Comparison of ENCODE assay signal across 9 cellular contexts in the genomic region with DNA sequence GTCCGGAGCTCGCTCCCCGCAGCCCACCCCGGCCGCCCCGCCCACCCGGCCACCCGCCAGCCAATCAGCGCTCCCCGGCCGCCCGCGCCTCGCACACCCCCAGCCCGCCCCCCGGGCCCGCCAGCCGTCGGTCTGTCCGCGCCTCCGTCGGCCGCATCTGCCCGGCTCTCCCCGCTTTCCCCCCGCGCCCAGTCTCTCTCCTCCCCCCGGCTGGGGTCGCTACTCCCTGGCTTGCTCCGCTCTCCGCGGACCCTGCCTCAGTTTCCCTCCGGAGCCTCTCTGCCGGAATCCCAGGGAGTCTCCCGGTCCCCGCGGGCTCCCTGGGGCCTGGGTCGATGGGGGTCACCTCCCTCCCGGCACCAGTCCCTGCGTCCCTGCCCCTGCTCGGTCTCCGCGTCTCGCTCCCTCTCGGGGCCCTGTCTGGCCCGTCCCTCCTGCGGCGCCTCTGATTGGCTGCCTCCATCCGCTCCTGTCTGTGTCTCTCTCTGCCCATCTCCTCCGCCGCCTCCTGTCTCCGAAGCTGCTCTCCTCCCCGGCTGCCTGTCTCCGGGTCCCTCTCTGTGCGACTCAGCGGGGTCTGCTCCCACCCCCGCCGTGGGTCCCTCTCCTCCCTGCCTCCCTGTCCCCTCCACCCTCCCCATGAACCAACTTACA. TPM values are rescaled to one million over a fixed set of nuclear protein-coding genes. Genes with fewer than 3 reads are reported as not detected.
DNase-seq lines count a peak whose midpoint lies in the region; ATAC-seq, FAIRE-seq and TF ChIP-seq lines count a peak whose summit lies in the region.
"Had no signal": no experiment of that assay in that cellular context is flagged by ENCODE, and none has a peak within 500 bp of the region (broad histone marks: within the 10 kb centered on the region; RNA-seq: fewer than 3 reads in every experiment).

No MANE protein-coding gene starts in this region.

- intact Hi-C loops in mammary epithelial cell (cut with micrococcal nuclease) = no loop called here
- intact Hi-C loops in HepG2 (cut with micrococcal nuclease; ENCODE audit: unreplicated experiment) = no loop called here
- intact Hi-C loops in lower leg skin (cut with DNase I; ENCODE audit: low total_unique reads) = no loop called here

- dilution Hi-C loops in mammary epithelial cell (cut with HindIII; ENCODE audit: low sequenced_read_pairs) = no loop called here

- ATAC-seq in HepG2 (peak; percentile 23), GM21737 (IDR thresholded peaks at IDR 0.05; ENCODE audit: unreplicated experiment) (no peak)

- H3K4me1 ChIP-seq in ACC112 (ENCODE audit: control insufficient read depth, insufficient read depth, low read length, unreplicated experiment) (peaks cover 13% of the 10 kb centered on the region), GM23248 (ENCODE audit: insufficient read depth) (peaks cover 29% of the 10 kb centered on the region), mammary epithelial cell (ENCODE audit: insufficient read depth, low read length) (peaks cover 29% of the 10 kb centered on the region), HepG2 (ENCODE audit: insufficient read depth, low read length) (peaks cover 47% of the 10 kb centered on the region)

- no peak for FAIRE-seq in RCC 7860 (lab: Jason Lieb, UNC)
- FAIRE-seq in HepG2 (lab: Jason Lieb, UNC) = no peak

- H3F3A ChIP-seq in GM23248 (ENCODE audit: insufficient read depth) = peaks cover 29% of the 10 kb centered on the region

- H3K79me2 ChIP-seq in ACC112 (ENCODE audit: control insufficient read depth, insufficient read depth, low read length, unreplicated experiment) (no peaks in the 10 kb centered on the region), GM23248 (ENCODE audit: insufficient read depth) (peaks cover 8% of the 10 kb centered on the region), mammary epithelial cell (ENCODE audit: insufficient read depth, low read length) (no peaks in the 10 kb centered on the region), HepG2 (ENCODE audit: insufficient read depth, low read length) (no peaks in the 10 kb centered on the region)

- H3K4me2 ChIP-seq in GM23248 (ENCODE audit: unreplicated experiment) = peak overlapping the region; percentile 88
- peak overlapping the region; percentile 98 for H3K4me2 ChIP-seq in mammary epithelial cell (ENCODE audit: insufficient read depth, low read depth, low read length)
- peak overlapping the region; percentile 67 for H3K4me2 ChIP-seq in HepG2 (ENCODE audit: low read depth, low read length)

- no peak for TF ChIP-seq RAD21 in HepG2 (CRISPR knock-in tag; IDR thresholded peaks at IDR 0.05)

- no peak for TF ChIP-seq POLR2A in HepG2 (IDR thresholded peaks at IDR 0.05; ENCODE audit: insufficient read depth in 1 of 2, low read depth in 2 of 2, low read length in 2 of 2)
- no peak for TF ChIP-seq POLR2A in lower leg skin (IDR thresholded peaks at IDR 0.05)

- H3K9me2 ChIP-seq in GM23248 (ENCODE audit: insufficient read depth) = no peaks in the 10 kb centered on the region

- CTCF ChIA-PET in mammary epithelial cell (lab: Charles Lee; ENCODE audit: low non-redundant PET) (no interaction called here), HepG2 (lab: Yijun Ruan, JAX; ENCODE audit: low intra/inter-chr PET ratio, low total read pairs) (no interaction called here)

- no TSS peak for BruUV-seq in mammary epithelial cell (replicated peaks; lab: Mats Ljungman, UMichigan)
- BruUV-seq in HepG2 (replicated peaks; lab: Mats Ljungman, UMichigan) = no TSS peak

- DNase-seq in GM23248 (peak; percentile 95), RCC 7860 (ENCODE audit: low spot score) (peak; percentile 48), mammary epithelial cell (peak; percentile 50), HepG2 (ENCODE audit: low spot score) (no peak), lower leg skin (ENCODE audit: low spot score in 2 of 2) (no peak), SIG-M5 (lab: John Stamatoyannopoulos, UW) (no peak)

- H3K27me3 ChIP-seq in ACC112 (ENCODE audit: insufficient read depth, low read length) (no peaks in the 10 kb centered on the region), GM23248 (replicated peaks; ENCODE audit: insufficient read depth) (no peaks in the 10 kb centered on the region), mammary epithelial cell (ENCODE audit: insufficient read depth, low read length) (no peaks in the 10 kb centered on the region), HepG2 (ENCODE audit: control insufficient read depth in 1 of 2, insufficient read depth in 2 of 2, low read length in 2 of 2) (peaks cover 7 to 35% of the 10 kb centered on the region in 2 experiments; a peak in 4 of 5 replicates)

- H2AFZ ChIP-seq in ACC112 (ENCODE audit: low read length, unreplicated experiment) = no peak overlapping the region
- peak overlapping the region; percentile 87 for H2AFZ ChIP-seq in GM23248
- H2AFZ ChIP-seq in mammary epithelial cell (ENCODE audit: low read depth, low read length) = peak overlapping the region; percentile 84
- no peak overlapping the region for H2AFZ ChIP-seq in HepG2 (ENCODE audit: low read length)

- H4K20me1 ChIP-seq in GM23248 (ENCODE audit: insufficient read depth) (no peaks in the 10 kb centered on the region), mammary epithelial cell (ENCODE audit: insufficient read depth, low read length) (no peaks in the 10 kb centered on the region), HepG2 (ENCODE audit: insufficient read depth, low read length) (no peaks in the 10 kb centered on the region)

- POLR2A ChIA-PET in HepG2 (lab: Yijun Ruan, JAX) = interaction anchor here (0.9 to 2.2 kb wide), 3 partner anchors 31 to 111 kb away, joined by 3 to 9 read pairs (median 3); a partner anchor contains a TSS

- H3K27ac ChIP-seq in ACC112 (ENCODE audit: low read depth, low read length) (no peak overlapping the region), GM23248 (peak overlapping the region; percentile 86), mammary epithelial cell (ENCODE audit: insufficient read depth, low read depth, low read length) (peak overlapping the region; percentile 0), HepG2 (ENCODE audit: extremely low read length, insufficient read depth, low read length) (no peak overlapping the region)

- WGBS in GM23248 (ENCODE audit: low coverage in 1 of 2, low lambda C conversion rate in 2 of 2, missing lambda C conversion rate in 2 of 2), 2 experiments = 2% methylated on average over 19 to 43 of the region's 59 CpGs
- WGBS in mammary epithelial cell (ENCODE audit: low coverage, missing lambda C conversion rate) = 0% methylated on average over 11 of the region's 59 CpGs
- WGBS in HepG2 (ENCODE audit: low lambda C conversion rate) = 1% methylated on average over 34 of the region's 59 CpGs
- 0 to 2% methylated on average over 29 to 32 of the region's 59 CpGs for WGBS in lower leg skin, 2 donors

- H3K36me3 ChIP-seq in ACC112 (ENCODE audit: insufficient read depth, low read length) = no peaks in the 10 kb centered on the region
- H3K36me3 ChIP-seq in GM23248 (ENCODE audit: low read depth) = no peaks in the 10 kb centered on the region; the same call in 1 of the 2 replicates
- no peaks in the 10 kb centered on the region for H3K36me3 ChIP-seq in mammary epithelial cell (ENCODE audit: insufficient read depth, low read length)
- no peaks in the 10 kb centered on the region for H3K36me3 ChIP-seq in HepG2 (replicated peaks in 1 of 2; ENCODE audit: control insufficient read depth in 1 of 2, insufficient read depth in 2 of 2, low read length in 2 of 2)

- H3K4me3 ChIP-seq in ACC112 (ENCODE audit: low read depth, low read length) = peak overlapping the region; percentile 75
- H3K4me3 ChIP-seq in GM23248 = peak overlapping the region; percentile 92
- H3K4me3 ChIP-seq in mammary epithelial cell (replicated peaks in 1 of 3; ENCODE audit: insufficient read depth in 1 of 3, low read depth in 2 of 3, low read length in 3 of 3) = peak overlapping the region; percentile 28 to 66 (median 62)
- H3K4me3 ChIP-seq in HepG2 (replicated peaks in 1 of 3; ENCODE audit: insufficient read depth in 1 of 3, low read depth in 2 of 3, low read length in 3 of 3) = peak overlapping the region in 2 of 3 experiments; percentile 54 to 66; a peak in 3 of 6 replicates
- no peak overlapping the region for H3K4me3 ChIP-seq in lower leg skin (ENCODE audit: low read depth, poor library complexity, severe bottlenecking)

- H3K9ac ChIP-seq in GM23248 = peak overlapping the region; percentile 87
- no peak overlapping the region for H3K9ac ChIP-seq in mammary epithelial cell (ENCODE audit: insufficient read depth, low read length)
- no peak overlapping the region for H3K9ac ChIP-seq in HepG2 (ENCODE audit: insufficient read depth, low read depth, low read length)

- TF ChIP-seq CTCF in mammary epithelial cell (conservative IDR thresholded peaks at IDR 0.05 in 1 of 2, IDR thresholded peaks at IDR 0.05 in 1 of 2; ENCODE audit: extremely low read depth in 1 of 2, insufficient read depth in 1 of 2, low read depth in 1 of 2, low read length in 2 of 2) (no peak), HepG2 (CRISPR knock-in tag; IDR thresholded peaks at IDR 0.05) (no peak), lower leg skin (IDR thresholded peaks at IDR 0.05) (no peak)

- TF ChIP-seq EP300 in HepG2 (IDR thresholded peaks at IDR 0.05; ENCODE audit: low read depth in 2 of 2, low read length in 2 of 2) = no peak
- TF ChIP-seq EP300 in HepG2 (CRISPR knock-in tag; IDR thresholded peaks at IDR 0.05; ENCODE audit: borderline replicate concordance) = no peak

- in situ Hi-C loops in GM23248 (cut with MboI) = no loop called here
- in situ Hi-C loops in mammary epithelial cell (cut with MboI; ENCODE audit: low sequenced_read_pairs in 2 of 2) = no loop called here
- in situ Hi-C loops in HepG2 (cut with HindIII; ENCODE audit: extremely low pct_ligation_motif_present, low pct_unique_long_range_greater_than_20kb) = no loop called here

- H3K9me3 ChIP-seq in GM23248 (ENCODE audit: low read depth) (no peaks in the 10 kb centered on the region), mammary epithelial cell (replicated peaks; ENCODE audit: insufficient read depth, low read length) (no peaks in the 10 kb centered on the region), HepG2 (ENCODE audit: low read length) (no peaks in the 10 kb centered on the region)

RNA-seq across cellular contexts. Expression of a gene that starts 0.5 kb away (rescaled TPM):
- total RNA-seq in GM23248 (2014; rRNA removed; shearing (Covaris generic)) = 12.8 and 28.7 TPM in 2 replicates
- 6.7 and 6.9 TPM in 2 replicates for polyA plus RNA-seq in GM23248 (2016; fragmentation: Nextera tagmentation; extraction: Ambion mirVana)
- 1 to 10 TPM; 1.3 to 2.5 TPM for total RNA-seq in mammary epithelial cell
- 1.2 TPM for polyA plus RNA-seq in mammary epithelial cell
- polyA minus RNA-seq in mammary epithelial cell = 0.88 TPM
- 2.9 and 3.0 TPM in 2 replicates for total RNA-seq in HepG2 (2016; rRNA removed; fragmentation: Illumina TruSeq; extraction: Trizol)
- 3.4 and 3.8 TPM in 2 replicates for total RNA-seq in HepG2 (2016; cell fraction: cytosol; rRNA removed; fragmentation: Illumina TruSeq; extraction: Trizol; ENCODE audit: low read depth)
- total RNA-seq in HepG2 (2016; cell fraction: insoluble cytoplasmic fraction; rRNA removed; fragmentation: Illumina TruSeq; extraction: Trizol) = 1.8 and 3.5 TPM in 2 replicates
- total RNA-seq in HepG2 (2016; cell fraction: membrane; rRNA removed; fragmentation: Illumina TruSeq; extraction: Trizol) = 6.4 and 6.5 TPM in 2 replicates
- 1.9 and 2.4 TPM in 2 replicates for total RNA-seq in HepG2 (2016; cell fraction: nucleus; rRNA removed; fragmentation: Illumina TruSeq; extraction: Trizol)
- 2.5 and 4.5 TPM in 2 replicates for polyA plus RNA-seq in HepG2 (2011; rRNA removed)
- polyA plus RNA-seq in HepG2 (2011; cell fraction: cytosol; rRNA removed) = 2.8 and 3.0 TPM in 2 replicates
- polyA plus RNA-seq in HepG2 (2011; cell fraction: nucleus; rRNA removed) = 5.1 and 7.0 TPM in 2 replicates
- 0.95 and 4.9 TPM in 2 replicates for polyA plus RNA-seq in HepG2 (2012)
- 3.0 and 3.3 TPM in 2 replicates for polyA plus RNA-seq in HepG2 (2016; cell fraction: cytosol; fragmentation: Illumina TruSeq; extraction: Trizol; ENCODE audit: low read depth)
- 2.0 and 2.8 TPM in 2 replicates for polyA plus RNA-seq in HepG2 (2016; cell fraction: insoluble cytoplasmic fraction; fragmentation: Illumina TruSeq; extraction: Trizol; ENCODE audit: low read depth)
- 3.5 and 3.7 TPM in 2 replicates for polyA plus RNA-seq in HepG2 (2016; cell fraction: membrane; fragmentation: Illumina TruSeq; extraction: Trizol; ENCODE audit: low read depth)
- polyA plus RNA-seq in HepG2 (2016; cell fraction: nucleus; fragmentation: Illumina TruSeq; extraction: Trizol; ENCODE audit: insufficient read depth, low read depth) = 3.7 and 4.1 TPM in 2 replicates
- polyA minus RNA-seq in HepG2 (2011; rRNA and poly(A)+ RNA removed; ENCODE audit: low replicate concordance) = 0.89 and 2.4 TPM in 2 replicates
- 2.2 and 2.6 TPM in 2 replicates for polyA minus RNA-seq in HepG2 (2011; cell fraction: cytosol; rRNA and poly(A)+ RNA removed)
- polyA minus RNA-seq in HepG2 (2011; cell fraction: nucleus; rRNA and poly(A)+ RNA removed) = 0.62 and 0.77 TPM in 2 replicates
- under 1 TPM in 3 of 4 donors, not detected in 1; 0.23 to 0.68 (median 0.46) TPM for total RNA-seq in lower leg skin

RNA-seq across cellular contexts. Expression of a gene that starts 6.7 kb away (rescaled TPM):
- not detected in 2 replicates for total RNA-seq in GM23248 (2014; rRNA removed; shearing (Covaris generic))
- polyA plus RNA-seq in GM23248 (2016; fragmentation: Nextera tagmentation; extraction: Ambion mirVana) (not detected in 2 replicates), mammary epithelial cell (not detected), HepG2 (2011; rRNA removed) (0.03 TPM in 1 of 2 replicates, not detected in the other)
- total RNA-seq in mammary epithelial cell (not detected), HepG2 (2016; rRNA removed; fragmentation: Illumina TruSeq; extraction: Trizol) (not detected in 2 replicates), lower leg skin (not detected)
- not detected for polyA minus RNA-seq in mammary epithelial cell
- not detected in 2 replicates for total RNA-seq in HepG2 (2016; cell fraction: cytosol; rRNA removed; fragmentation: Illumina TruSeq; extraction: Trizol; ENCODE audit: low read depth)
- total RNA-seq in HepG2 (2016; cell fraction: insoluble cytoplasmic fraction; rRNA removed; fragmentation: Illumina TruSeq; extraction: Trizol) = not detected in 2 replicates
- not detected in 2 replicates for total RNA-seq in HepG2 (2016; cell fraction: membrane; rRNA removed; fragmentation: Illumina TruSeq; extraction: Trizol)
- total RNA-seq in HepG2 (2016; cell fraction: nucleus; rRNA removed; fragmentation: Illumina TruSeq; extraction: Trizol) = not detected in 2 replicates
- not detected in 2 replicates for polyA plus RNA-seq in HepG2 (2011; cell fraction: cytosol; rRNA removed)
- polyA plus RNA-seq in HepG2 (2011; cell fraction: nucleus; rRNA removed) = 0.31 and 0.59 TPM in 2 replicates
- 0.09 TPM in 1 of 2 replicates, not detected in the other for polyA plus RNA-seq in HepG2 (2012)
- polyA plus RNA-seq in HepG2 (2016; cell fraction: cytosol; fragmentation: Illumina TruSeq; extraction: Trizol; ENCODE audit: low read depth) = not detected in 2 replicates
- polyA plus RNA-seq in HepG2 (2016; cell fraction: insoluble cytoplasmic fraction; fragmentation: Illumina TruSeq; extraction: Trizol; ENCODE audit: low read depth) = not detected in 2 replicates
- polyA plus RNA-seq in HepG2 (2016; cell fraction: membrane; fragmentation: Illumina TruSeq; extraction: Trizol; ENCODE audit: low read depth) = not detected in 2 replicates
- polyA plus RNA-seq in HepG2 (2016; cell fraction: nucleus; fragmentation: Illumina TruSeq; extraction: Trizol; ENCODE audit: insufficient read depth, low read depth) = not detected in 2 replicates
- not detected in 2 replicates for polyA minus RNA-seq in HepG2 (2011; rRNA and poly(A)+ RNA removed; ENCODE audit: low replicate concordance)
- not detected in 2 replicates for polyA minus RNA-seq in HepG2 (2011; cell fraction: cytosol; rRNA and poly(A)+ RNA removed)
- 0.25 TPM in 1 of 2 replicates, not detected in the other for polyA minus RNA-seq in HepG2 (2011; cell fraction: nucleus; rRNA and poly(A)+ RNA removed)
- total RNA-seq: dermis microvascular lymphatic vessel endothelial cell had no signal

RNA-seq across cellular contexts. Expression of a gene that starts 6.8 kb away (rescaled TPM):
- not detected in 2 replicates for total RNA-seq in GM23248 (2014; rRNA removed; shearing (Covaris generic))
- polyA plus RNA-seq in GM23248 (2016; fragmentation: Nextera tagmentation; extraction: Ambion mirVana) (0.47 TPM in 1 of 2 replicates, not detected in the other), mammary epithelial cell (not detected), HepG2 (2011; rRNA removed) (0.83 and 1.6 TPM in 2 replicates)
- total RNA-seq in mammary epithelial cell (under 1 TPM in 1 of 2 donors, not detected in 1; 0.75 TPM), HepG2 (2016; rRNA removed; fragmentation: Illumina TruSeq; extraction: Trizol) (0.35 TPM in 1 of 2 replicates, not detected in the other), lower leg skin (not detected)
- not detected for polyA minus RNA-seq in mammary epithelial cell
- 0.81 TPM in 1 of 2 replicates, not detected in the other for total RNA-seq in HepG2 (2016; cell fraction: cytosol; rRNA removed; fragmentation: Illumina TruSeq; extraction: Trizol; ENCODE audit: low read depth)
- 0.37 and 0.43 TPM in 2 replicates for total RNA-seq in HepG2 (2016; cell fraction: insoluble cytoplasmic fraction; rRNA removed; fragmentation: Illumina TruSeq; extraction: Trizol)
- 0.59 and 0.72 TPM in 2 replicates for total RNA-seq in HepG2 (2016; cell fraction: membrane; rRNA removed; fragmentation: Illumina TruSeq; extraction: Trizol)
- total RNA-seq in HepG2 (2016; cell fraction: nucleus; rRNA removed; fragmentation: Illumina TruSeq; extraction: Trizol) = not detected in 2 replicates
- polyA plus RNA-seq in HepG2 (2011; cell fraction: cytosol; rRNA removed) = 1.1 and 1.9 TPM in 2 replicates
- 3.0 and 3.8 TPM in 2 replicates for polyA plus RNA-seq in HepG2 (2011; cell fraction: nucleus; rRNA removed)
- 1.3 and 1.4 TPM in 2 replicates for polyA plus RNA-seq in HepG2 (2012)
- 0.54 and 1.0 TPM in 2 replicates for polyA plus RNA-seq in HepG2 (2016; cell fraction: cytosol; fragmentation: Illumina TruSeq; extraction: Trizol; ENCODE audit: low read depth)
- polyA plus RNA-seq in HepG2 (2016; cell fraction: insoluble cytoplasmic fraction; fragmentation: Illumina TruSeq; extraction: Trizol; ENCODE audit: low read depth) = 0.67 and 0.95 TPM in 2 replicates
- not detected in 2 replicates for polyA plus RNA-seq in HepG2 (2016; cell fraction: membrane; fragmentation: Illumina TruSeq; extraction: Trizol; ENCODE audit: low read depth)
- polyA plus RNA-seq in HepG2 (2016; cell fraction: nucleus; fragmentation: Illumina TruSeq; extraction: Trizol; ENCODE audit: insufficient read depth, low read depth) = 1.3 TPM in 1 of 2 replicates, not detected in the other
- 0.30 TPM in 1 of 2 replicates, not detected in the other for polyA minus RNA-seq in HepG2 (2011; rRNA and poly(A)+ RNA removed; ENCODE audit: low replicate concordance)
- not detected in 2 replicates for polyA minus RNA-seq in HepG2 (2011; cell fraction: cytosol; rRNA and poly(A)+ RNA removed)
- polyA minus RNA-seq in HepG2 (2011; cell fraction: nucleus; rRNA and poly(A)+ RNA removed) = not detected in 2 replicates
- total RNA-seq: dermis microvascular lymphatic vessel endothelial cell had no signal

RNA-seq across cellular contexts. Expression of a gene that starts 14.3 kb away (rescaled TPM):
- 0.97 and 1.8 TPM in 2 replicates for total RNA-seq in GM23248 (2014; rRNA removed; shearing (Covaris generic))
- polyA plus RNA-seq in GM23248 (2016; fragmentation: Nextera tagmentation; extraction: Ambion mirVana) (not detected in 2 replicates), mammary epithelial cell (1.7 TPM), HepG2 (2011; rRNA removed) (not detected in 2 replicates)
- total RNA-seq in mammary epithelial cell (10 to 100 TPM in 1 of 2 donors, 1 to 10 TPM in 1; 7.2 to 13.6 TPM), HepG2 (2016; rRNA removed; fragmentation: Illumina TruSeq; extraction: Trizol) (not detected in 2 replicates), lower leg skin (10 to 100 TPM; 32.2 to 61.6 (median 47.5) TPM)
- 0.47 TPM for polyA minus RNA-seq in mammary epithelial cell
- total RNA-seq in HepG2 (2016; cell fraction: cytosol; rRNA removed; fragmentation: Illumina TruSeq; extraction: Trizol; ENCODE audit: low read depth) = not detected in 2 replicates
- not detected in 2 replicates for total RNA-seq in HepG2 (2016; cell fraction: insoluble cytoplasmic fraction; rRNA removed; fragmentation: Illumina TruSeq; extraction: Trizol)
- total RNA-seq in HepG2 (2016; cell fraction: membrane; rRNA removed; fragmentation: Illumina TruSeq; extraction: Trizol) = 0.25 TPM in 1 of 2 replicates, not detected in the other
- total RNA-seq in HepG2 (2016; cell fraction: nucleus; rRNA removed; fragmentation: Illumina TruSeq; extraction: Trizol) = not detected in 2 replicates
- polyA plus RNA-seq in HepG2 (2011; cell fraction: cytosol; rRNA removed) = 0.05 and 0.08 TPM in 2 replicates
- polyA plus RNA-seq in HepG2 (2011; cell fraction: nucleus; rRNA removed) = 0.23 TPM in 1 of 2 replicates, not detected in the other
- polyA plus RNA-seq in HepG2 (2012) = 0.16 TPM in 1 of 2 replicates, not detected in the other
- not detected in 2 replicates for polyA plus RNA-seq in HepG2 (2016; cell fraction: cytosol; fragmentation: Illumina TruSeq; extraction: Trizol; ENCODE audit: low read depth)
- not detected in 2 replicates for polyA plus RNA-seq in HepG2 (2016; cell fraction: insoluble cytoplasmic fraction; fragmentation: Illumina TruSeq; extraction: Trizol; ENCODE audit: low read depth)
- polyA plus RNA-seq in HepG2 (2016; cell fraction: membrane; fragmentation: Illumina TruSeq; extraction: Trizol; ENCODE audit: low read depth) = not detected in 2 replicates
- polyA plus RNA-seq in HepG2 (2016; cell fraction: nucleus; fragmentation: Illumina TruSeq; extraction: Trizol; ENCODE audit: insufficient read depth, low read depth) = not detected in 2 replicates
- polyA minus RNA-seq in HepG2 (2011; rRNA and poly(A)+ RNA removed; ENCODE audit: low replicate concordance) = 0.14 and 1.4 TPM in 2 replicates
- polyA minus RNA-seq in HepG2 (2011; cell fraction: cytosol; rRNA and poly(A)+ RNA removed) = 1.1 TPM in 1 of 2 replicates, not detected in the other
- not detected in 2 replicates for polyA minus RNA-seq in HepG2 (2011; cell fraction: nucleus; rRNA and poly(A)+ RNA removed)

RNA-seq across cellular contexts. Expression of a gene that starts 15.3 kb away (rescaled TPM):
- total RNA-seq in GM23248 (2014; rRNA removed; shearing (Covaris generic)) = not detected in 2 replicates
- polyA plus RNA-seq in GM23248 (2016; fragmentation: Nextera tagmentation; extraction: Ambion mirVana) (not detected in 2 replicates), mammary epithelial cell (1.4 TPM), HepG2 (2011; rRNA removed) (0.16 and 0.21 TPM in 2 replicates)
- total RNA-seq in mammary epithelial cell (1 to 10 TPM in 1 of 2 donors, under 1 TPM in 1; under 0.01 to 2.7 TPM), HepG2 (2016; rRNA removed; fragmentation: Illumina TruSeq; extraction: Trizol) (not detected in 2 replicates), lower leg skin (1 to 10 TPM in 1 of 4 donors, under 1 TPM in 2, not detected in 1; 0.42 to 1.1 (median 0.49) TPM)
- 5.4 TPM for polyA minus RNA-seq in mammary epithelial cell
- not detected in 2 replicates for total RNA-seq in HepG2 (2016; cell fraction: cytosol; rRNA removed; fragmentation: Illumina TruSeq; extraction: Trizol; ENCODE audit: low read depth)
- total RNA-seq in HepG2 (2016; cell fraction: insoluble cytoplasmic fraction; rRNA removed; fragmentation: Illumina TruSeq; extraction: Trizol) = not detected in 2 replicates
- not detected in 2 replicates for total RNA-seq in HepG2 (2016; cell fraction: membrane; rRNA removed; fragmentation: Illumina TruSeq; extraction: Trizol)
- not detected in 2 replicates for total RNA-seq in HepG2 (2016; cell fraction: nucleus; rRNA removed; fragmentation: Illumina TruSeq; extraction: Trizol)
- 0.04 and 0.05 TPM in 2 replicates for polyA plus RNA-seq in HepG2 (2011; cell fraction: cytosol; rRNA removed)
- 0.43 and 1.4 TPM in 2 replicates for polyA plus RNA-seq in HepG2 (2011; cell fraction: nucleus; rRNA removed)
- polyA plus RNA-seq in HepG2 (2012) = 0.28 TPM in 2 replicates
- not detected in 2 replicates for polyA plus RNA-seq in HepG2 (2016; cell fraction: cytosol; fragmentation: Illumina TruSeq; extraction: Trizol; ENCODE audit: low read depth)
- polyA plus RNA-seq in HepG2 (2016; cell fraction: insoluble cytoplasmic fraction; fragmentation: Illumina TruSeq; extraction: Trizol; ENCODE audit: low read depth) = not detected in 2 replicates
- not detected in 2 replicates for polyA plus RNA-seq in HepG2 (2016; cell fraction: membrane; fragmentation: Illumina TruSeq; extraction: Trizol; ENCODE audit: low read depth)
- not detected in 2 replicates for polyA plus RNA-seq in HepG2 (2016; cell fraction: nucleus; fragmentation: Illumina TruSeq; extraction: Trizol; ENCODE audit: insufficient read depth, low read depth)
- 0.16 TPM in 1 of 2 replicates, not detected in the other for polyA minus RNA-seq in HepG2 (2011; rRNA and poly(A)+ RNA removed; ENCODE audit: low replicate concordance)
- not detected in 2 replicates for polyA minus RNA-seq in HepG2 (2011; cell fraction: cytosol; rRNA and poly(A)+ RNA removed)
- not detected in 2 replicates for polyA minus RNA-seq in HepG2 (2011; cell fraction: nucleus; rRNA and poly(A)+ RNA removed)
- total RNA-seq: dermis microvascular lymphatic vessel endothelial cell had no signal

Comparison
In these comparisons a context has a peak if more than half of its experiments do, and no peak if none do; other contexts are left out.
1. H2AFZ ChIP-seq: peak in GM23248 (single experiment) and mammary epithelial cell (single experiment); none in ACC112 (single experiment) and HepG2 (single experiment).
2. H3K27ac ChIP-seq: peak in GM23248 (single experiment) and mammary epithelial cell (single experiment); none in ACC112 (single experiment) and HepG2 (single experiment).
3. DNase-seq: peak in GM23248 (single experiment), RCC 7860 (single experiment) and mammary epithelial cell (single experiment); none in HepG2 (single experiment), lower leg skin (0 of 2) and SIG-M5 (single experiment).
4. Peak in every context shown above with its lines, with median percentiles within 50 percentile points of each other: H3K4me2 ChIP-seq.